12 cellular contexts compared by ENCODE assay signal in the genomic region with DNA sequence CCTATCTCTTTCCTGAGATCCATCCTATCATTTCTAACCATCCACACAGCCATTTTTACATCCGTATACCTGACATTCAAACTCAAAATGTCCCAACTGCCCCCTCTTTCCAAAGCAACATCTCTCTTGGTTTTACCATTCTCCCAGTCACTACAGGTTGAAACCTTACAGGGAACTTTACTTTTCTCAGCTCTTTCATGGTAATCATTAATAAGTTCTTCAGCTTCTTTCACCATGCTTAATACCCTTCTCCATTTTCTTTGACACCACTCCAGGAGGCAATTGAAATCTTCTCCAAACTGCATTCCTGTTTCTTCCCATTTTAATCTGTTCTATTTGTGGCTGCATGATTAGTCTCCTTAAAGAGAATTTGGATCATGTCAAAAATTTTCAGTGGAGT.
"Had no signal": no experiment of that assay in that cellular context is flagged by ENCODE, and none has a peak within 500 bp of the region (broad histone marks: within the 10 kb centered on the region; RNA-seq: fewer than 3 reads in every experiment).

No MANE protein-coding gene starts in this region.

- DNase-seq: activated CD4-positive, alpha-beta T cell treated with anti-CD3 and anti-CD28 coated beads, Interleukin-2, amount 50 U/mL, for 4 hours; activated CD4-positive, CD25-positive, alpha-beta regulatory T cell treated with anti-CD3 and anti-CD28 coated beads, Interleukin-2, amount 50 U/mL, for 72 hours; activated CD8-positive, alpha-beta memory T cell treated with anti-CD3 and anti-CD28 coated beads, Interleukin-2, amount 10 ng/mL, durations not matched to agents 7 days and 5 days; activated effector memory CD4-positive, alpha-beta T cell treated with anti-CD3 and anti-CD28 coated beads, Interleukin-2, amount 50 U/mL, for 16 hours; activated T-cell treated with anti-CD3 and anti-CD28 coated beads, Interleukin-2, amount 50 U/mL, for 24 hours; amniotic stem cell; heart left ventricle; nephron progenitor cell; pancreas; T-helper 9 cell had no signal

- H3K4me1 ChIP-seq: esophagus muscularis mucosa, heart left ventricle, pancreas had no signal

- H3K9me3 ChIP-seq: esophagus muscularis mucosa, heart left ventricle, pancreas had no signal

- H3K27me3 ChIP-seq: esophagus muscularis mucosa, heart left ventricle, pancreas had no signal

- H3K4me3 ChIP-seq: esophagus muscularis mucosa, heart left ventricle, pancreas had no signal

- H3K27ac ChIP-seq: esophagus muscularis mucosa, heart left ventricle, pancreas had no signal

- ATAC-seq: activated CD8-positive, alpha-beta memory T cell treated with anti-CD3 and anti-CD28 coated beads, Interleukin-2, amount 10 ng/mL, durations not matched to agents 7 days and 5 days; activated naive CD4-positive, alpha-beta T cell treated with anti-CD3 and anti-CD28 coated beads, Interleukin-2, amount 50 U/mL, for 72 hours had no signal

- H3K36me3 ChIP-seq: esophagus muscularis mucosa, heart left ventricle, pancreas had no signal
